Comparison of ENCODE assay signal across 9 cellular contexts in genomic region chr3:131361464-131362421, GRCh38. TPM values are rescaled to one million over a fixed set of nuclear protein-coding genes. Genes with fewer than 3 reads are reported as not detected.
DNase-seq lines count a peak whose midpoint lies in the region; ATAC-seq, FAIRE-seq and TF ChIP-seq lines count a peak whose summit lies in the region.
"Had no signal": no experiment of that assay in that cellular context is flagged by ENCODE, and none has a peak within 500 bp of the region (broad histone marks: within the 10 kb centered on the region; RNA-seq: fewer than 3 reads in every experiment).

No MANE protein-coding gene starts in this region.

- peak overlapping the region; percentile 41 for H3K4me2 ChIP-seq in endothelial cell of umbilical vein (ENCODE audit: insufficient read depth, low read length)
- H3K4me2 ChIP-seq in mesenchymal stem cell (ENCODE audit: low read length, poor library complexity, severe bottlenecking): peak overlapping the region; percentile 40
- H3K4me2 ChIP-seq: BLaER1 had no signal

- CTCF ChIA-PET in activated CD4-positive, alpha-beta T cell treated with anti-CD3 and anti-CD28 coated beads for 36 hours (lab: Charles Lee): no interaction called here
- CTCF ChIA-PET in RWPE1 (lab: Yijun Ruan, JAX) (interaction anchor here (0.6 kb wide), 1 partner anchor 1063 kb away, joined by 3 read pairs; no protein-coding TSS in a partner anchor), endothelial cell of umbilical vein (lab: Charles Lee) (interaction anchor here (1.2 kb wide), 1 partner anchor 20 kb away, joined by 3 read pairs; the partner anchor contains the start of gene NUDT16)

- H3K9ac ChIP-seq in endothelial cell of umbilical vein (replicated peaks; ENCODE audit: extremely low read depth, insufficient read depth, low read length) (no peak overlapping the region), mesenchymal stem cell (ENCODE audit: low read length) (peak overlapping the region; percentile 75)
- H3K9ac ChIP-seq: BLaER1 had no signal

- H3K4me1 ChIP-seq in endothelial cell of umbilical vein (ENCODE audit: control insufficient read depth, extremely low read depth, insufficient read depth, low read length): no peaks in the 10 kb centered on the region
- peaks cover 6% of the 10 kb centered on the region for H3K4me1 ChIP-seq in mesenchymal stem cell (ENCODE audit: control insufficient read depth, insufficient read depth, low read depth, low read length)
- peaks cover 0 to 15% (median 2%) of the 10 kb centered on the region in 4 donors for H3K4me1 ChIP-seq in tibial artery
- H3K4me1 ChIP-seq: BLaER1 had no signal

- DNase-seq in activated CD4-positive, alpha-beta T cell treated with anti-CD3 and anti-CD28 coated beads for 36 hours: peak; percentile 17
- no peak for DNase-seq in activated CD4-positive, alpha-beta T cell treated with anti-CD3 and anti-CD28 coated beads for 1 hour
- DNase-seq in RWPE1 (ENCODE audit: low spot score): peak; percentile 78
- peak; percentile 16 for DNase-seq in endothelial cell of umbilical vein (ENCODE audit: low read depth, low spot score)
- DNase-seq in mesenchymal stem cell: peak; percentile 37
- DNase-seq in tibial artery: peak; percentile 67 to 89
- no peak for DNase-seq in NCI-H446 (lab: John Stamatoyannopoulos, UW)

- H2BK5ac ChIP-seq in mesenchymal stem cell (ENCODE audit: low read depth, low read length, poor library complexity, severe bottlenecking): no peak overlapping the region

- intact Hi-C loops in activated CD4-positive, alpha-beta T cell treated with anti-CD3 and anti-CD28 coated beads for 36 hours (cut with DNase I, micrococcal nuclease): no loop called here
- intact Hi-C loops in endothelial cell of umbilical vein (cut with micrococcal nuclease): loop anchor here (1.0 kb wide), 1 partner anchor 7 kb away; no protein-coding TSS in a partner anchor
- intact Hi-C loops in tibial artery (cut with DNase I; ENCODE audit: low total_unique reads): no loop called here

- no peak overlapping the region for H2AK5ac ChIP-seq in mesenchymal stem cell (ENCODE audit: low read length, severe bottlenecking)

- H4K20me1 ChIP-seq in endothelial cell of umbilical vein (replicated peaks; ENCODE audit: control insufficient read depth, extremely low read depth, insufficient read depth, low read length): no peaks in the 10 kb centered on the region
- H4K20me1 ChIP-seq: BLaER1 had no signal

- H3K9me3 ChIP-seq in endothelial cell of umbilical vein (replicated peaks; ENCODE audit: control insufficient read depth, insufficient read depth, low read length): no peaks in the 10 kb centered on the region
- H3K9me3 ChIP-seq in mesenchymal stem cell (ENCODE audit: control insufficient read depth, low read length): no peaks in the 10 kb centered on the region
- no peaks in the 10 kb centered on the region for H3K9me3 ChIP-seq in tibial artery

- no TSS peak for BruUV-seq in endothelial cell of umbilical vein (replicated peaks; lab: Mats Ljungman, UMichigan)

- peak overlapping the region; percentile 58 for H3K27ac Mint-ChIP-seq in activated CD4-positive, alpha-beta T cell treated with anti-CD3 and anti-CD28 coated beads for 36 hours

- peak overlapping the region; percentile 19 to 31 for H3K18ac ChIP-seq in mesenchymal stem cell (ENCODE audit: low read depth in 1 of 2, low read length in 2 of 2)

- H2BK12ac ChIP-seq in mesenchymal stem cell (ENCODE audit: low read length in 2 of 2): no peak overlapping the region

- FAIRE-seq in endothelial cell of umbilical vein (lab: Jason Lieb, UNC): peak; percentile 18

- TF ChIP-seq CTCF in RWPE1 (conservative IDR thresholded peaks at IDR 0.05; ENCODE audit: low read depth): no peak
- TF ChIP-seq CTCF in endothelial cell of umbilical vein (IDR thresholded peaks at IDR 0.05; ENCODE audit: extremely low read depth in 1 of 2, insufficient read depth in 1 of 2, low read depth in 1 of 2, low read length in 2 of 2): no peak
- TF ChIP-seq CTCF in tibial artery (IDR thresholded peaks at IDR 0.05): no peak

- H3K27me3 Mint-ChIP-seq in activated CD4-positive, alpha-beta T cell treated with anti-CD3 and anti-CD28 coated beads for 36 hours: peaks cover 41% of the 10 kb centered on the region

- H3K9me3 Mint-ChIP-seq in activated CD4-positive, alpha-beta T cell treated with anti-CD3 and anti-CD28 coated beads for 36 hours (ENCODE audit: low read depth): peaks cover 3% of the 10 kb centered on the region

- no peak overlapping the region for H2BK15ac ChIP-seq in mesenchymal stem cell (ENCODE audit: low read depth, poor library complexity, severe bottlenecking)

- no peak overlapping the region for H2BK120ac ChIP-seq in mesenchymal stem cell (ENCODE audit: low read depth, low read length)

- ATAC-seq in activated CD4-positive, alpha-beta T cell treated with anti-CD3 and anti-CD28 coated beads for 36 hours: peak; percentile 64
- ATAC-seq in HG02943 (IDR thresholded peaks at IDR 0.05; ENCODE audit: low read depth, unreplicated experiment): peak; percentile 92

- H3K9me1 ChIP-seq in endothelial cell of umbilical vein (replicated peaks; ENCODE audit: control insufficient read depth, extremely low read depth, insufficient read depth, low read length): no peaks in the 10 kb centered on the region

- peak overlapping the region; percentile 22 for H3K4me3 Mint-ChIP-seq in activated CD4-positive, alpha-beta T cell treated with anti-CD3 and anti-CD28 coated beads for 36 hours

- H3K23ac ChIP-seq in mesenchymal stem cell (ENCODE audit: low read length in 2 of 2): no peak overlapping the region

- H3K27me3 ChIP-seq in endothelial cell of umbilical vein (ENCODE audit: control insufficient read depth in 2 of 2, insufficient read depth in 2 of 2, low read length in 2 of 2): no peaks in the 10 kb centered on the region
- H3K27me3 ChIP-seq in mesenchymal stem cell (ENCODE audit: control insufficient read depth in 1 of 2, insufficient read depth in 1 of 2, low read length in 2 of 2): no peaks in the 10 kb centered on the region
- H3K27me3 ChIP-seq in tibial artery: no peaks in the 10 kb centered on the region
- H3K27me3 ChIP-seq: BLaER1 had no signal

- POLR2A ChIA-PET in activated CD4-positive, alpha-beta T cell treated with anti-CD3 and anti-CD28 coated beads for 36 hours (lab: Charles Lee): no interaction called here
- POLR2A ChIA-PET in RWPE1 (lab: Yijun Ruan, JAX; ENCODE audit: low non-redundant PET) (no interaction called here), endothelial cell of umbilical vein (lab: Charles Lee) (interaction anchor here (0.5 kb wide), 1 partner anchor 19 kb away, joined by 3 read pairs; no protein-coding TSS in a partner anchor)

- dilution Hi-C loops in endothelial cell of umbilical vein (cut with MboI; ENCODE audit: extremely low pct_ligation_motif_present, low sequenced_read_pairs): no loop called here

- no peak overlapping the region for H3K4ac ChIP-seq in mesenchymal stem cell (ENCODE audit: low read depth in 1 of 2, low read length in 2 of 2)

- no peak overlapping the region for H4K91ac ChIP-seq in mesenchymal stem cell (ENCODE audit: low read length)

- no peaks in the 10 kb centered on the region for H3K79me1 ChIP-seq in mesenchymal stem cell (replicated peaks; ENCODE audit: low read length, poor library complexity, severe bottlenecking)

- 16% methylated on average over 62 of the region's 64 CpGs for WGBS in mesenchymal stem cell

- H3K27ac ChIP-seq in RWPE1: peak overlapping the region; percentile 44
- no peak overlapping the region for H3K27ac ChIP-seq in endothelial cell of umbilical vein (ENCODE audit: insufficient read depth, low read depth, low read length)
- no peak overlapping the region for H3K27ac ChIP-seq in mesenchymal stem cell (ENCODE audit: low read length, poor library complexity, severe bottlenecking)
- peak overlapping the region; percentile 39 to 63 for H3K27ac ChIP-seq in tibial artery
- H3K27ac ChIP-seq: BLaER1 had no signal

- H3K36me3 ChIP-seq in endothelial cell of umbilical vein (ENCODE audit: control insufficient read depth in 2 of 2, extremely low read depth in 1 of 2, insufficient read depth in 2 of 2, low read length in 2 of 2): no peaks in the 10 kb centered on the region
- H3K36me3 ChIP-seq in mesenchymal stem cell (ENCODE audit: control insufficient read depth in 1 of 2, insufficient read depth in 2 of 2, low read depth in 1 of 2, low read length in 2 of 2): no peaks in the 10 kb centered on the region
- no peaks in the 10 kb centered on the region for H3K36me3 ChIP-seq in tibial artery
- H3K36me3 ChIP-seq: BLaER1 had no signal

- H3K4me3 ChIP-seq in endothelial cell of umbilical vein (replicated peaks in 1 of 3; ENCODE audit: insufficient read depth in 1 of 3, low read depth in 1 of 3, low read length in 3 of 3) (peak overlapping the region in 1 of 3 experiments; percentile 28), mesenchymal stem cell (ENCODE audit: insufficient read depth in 1 of 2, low read depth in 1 of 2, low read length in 2 of 2) (peak overlapping the region; percentile 34 to 77), tibial artery (peak overlapping the region; percentile 56 to 57)
- H3K4me3 ChIP-seq: BLaER1 had no signal

- no peaks in the 10 kb centered on the region for H3K36me3 Mint-ChIP-seq in activated CD4-positive, alpha-beta T cell treated with anti-CD3 and anti-CD28 coated beads for 36 hours (ENCODE audit: low read depth)

- H4K8ac ChIP-seq in mesenchymal stem cell (ENCODE audit: low read length): peak overlapping the region; percentile 87

- no peak for TF ChIP-seq POLR2A in endothelial cell of umbilical vein (IDR thresholded peaks at IDR 0.05; ENCODE audit: low read depth, low read length)

- peak overlapping the region; percentile 90 for H2AFZ ChIP-seq in endothelial cell of umbilical vein (ENCODE audit: low read depth, low read length)
- H2AFZ ChIP-seq in mesenchymal stem cell (ENCODE audit: low read depth, low read length): peak overlapping the region; percentile 43

- no peaks in the 10 kb centered on the region for H3K79me2 ChIP-seq in endothelial cell of umbilical vein (ENCODE audit: control insufficient read depth, insufficient read depth, low read length)

- H3K4me1 Mint-ChIP-seq in activated CD4-positive, alpha-beta T cell treated with anti-CD3 and anti-CD28 coated beads for 36 hours: peaks cover 11% of the 10 kb centered on the region

- peak overlapping the region in 1 of 2 experiments; percentile 36 for H3K14ac ChIP-seq in mesenchymal stem cell (ENCODE audit: low read length in 2 of 2)

RNA-seq across cellular contexts. Expression of gene NUDT16, which starts 19.8 kb away (rescaled TPM):
- 1 to 10 TPM; 4.0 to 5.7 TPM for total RNA-seq in activated CD4-positive, alpha-beta T cell treated with anti-CD3 and anti-CD28 coated beads for 36 hours
- total RNA-seq in endothelial cell of umbilical vein: 28.5 and 29.7 TPM in 2 replicates
- polyA plus RNA-seq in endothelial cell of umbilical vein: 13.0 and 13.2 TPM in 2 replicates
- polyA plus RNA-seq in endothelial cell of umbilical vein (2011; cell fraction: cytosol; rRNA removed): 9.4 and 10.6 TPM in 2 replicates
- 15.6 and 16.4 TPM in 2 replicates for polyA plus RNA-seq in endothelial cell of umbilical vein (2011; cell fraction: nucleus; rRNA removed)
- polyA plus RNA-seq in endothelial cell of umbilical vein (2012): 11.9 and 14.6 TPM in 2 replicates
- 14.3 and 15.4 TPM in 2 replicates for polyA minus RNA-seq in endothelial cell of umbilical vein
- 1.9 TPM for polyA minus RNA-seq in endothelial cell of umbilical vein (2011; cell fraction: cytosol; rRNA and poly(A)+ RNA removed)
- polyA minus RNA-seq in endothelial cell of umbilical vein (2011; cell fraction: nucleus; rRNA and poly(A)+ RNA removed): 8.7 and 9.4 TPM in 2 replicates
- polyA plus RNA-seq in mesenchymal stem cell (2013, experiment 1 of 2): 9.2 TPM
- polyA plus RNA-seq in mesenchymal stem cell (2013, experiment 2 of 2): 8.6 TPM

Comparison
In these comparisons a context has a peak if more than half of its experiments do, and no peak if none do; other contexts are left out.
1. DNase-seq: peak in activated CD4-positive, alpha-beta T cell treated with anti-CD3 and anti-CD28 coated beads for 36 hours (single experiment), RWPE1 (single experiment), endothelial cell of umbilical vein (single experiment), mesenchymal stem cell (single experiment) and tibial artery (2 of 2); none in activated CD4-positive, alpha-beta T cell treated with anti-CD3 and anti-CD28 coated beads for 1 hour (single experiment) and NCI-H446 (0 of 2).
2. H3K27ac ChIP-seq: peak in RWPE1 (single experiment) and tibial artery (2 of 2); none in endothelial cell of umbilical vein (single experiment) and mesenchymal stem cell (single experiment).